Comparison of ENCODE assay signal across 1 cellular context in the genomic region with DNA sequence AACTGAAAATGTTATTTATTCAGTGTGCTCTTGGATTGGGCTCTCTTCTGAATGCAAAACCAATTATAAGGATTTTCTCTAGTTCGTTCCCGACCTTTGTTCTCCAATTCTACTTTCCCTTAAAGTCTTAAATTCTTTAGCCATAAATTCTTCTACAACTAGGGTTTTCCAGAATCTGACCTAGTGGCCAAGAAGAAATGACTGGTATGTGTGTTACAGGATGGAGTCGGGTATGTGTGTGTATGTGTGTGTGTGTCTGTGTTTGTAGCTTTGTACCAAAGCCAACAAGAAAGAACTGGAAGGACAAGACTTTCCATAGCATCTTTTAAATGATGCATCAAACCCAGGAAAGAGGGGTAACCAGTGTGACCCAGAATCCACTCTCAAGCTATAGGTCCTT.
TF ChIP-seq lines count a peak whose summit lies in the region.

No MANE protein-coding gene starts in this region.

TF ChIP-seq in HepG2, 621 proteins besides CTCF, POLR2A, EP300 and RAD21:
- TF ChIP-seq, protein P1, sequence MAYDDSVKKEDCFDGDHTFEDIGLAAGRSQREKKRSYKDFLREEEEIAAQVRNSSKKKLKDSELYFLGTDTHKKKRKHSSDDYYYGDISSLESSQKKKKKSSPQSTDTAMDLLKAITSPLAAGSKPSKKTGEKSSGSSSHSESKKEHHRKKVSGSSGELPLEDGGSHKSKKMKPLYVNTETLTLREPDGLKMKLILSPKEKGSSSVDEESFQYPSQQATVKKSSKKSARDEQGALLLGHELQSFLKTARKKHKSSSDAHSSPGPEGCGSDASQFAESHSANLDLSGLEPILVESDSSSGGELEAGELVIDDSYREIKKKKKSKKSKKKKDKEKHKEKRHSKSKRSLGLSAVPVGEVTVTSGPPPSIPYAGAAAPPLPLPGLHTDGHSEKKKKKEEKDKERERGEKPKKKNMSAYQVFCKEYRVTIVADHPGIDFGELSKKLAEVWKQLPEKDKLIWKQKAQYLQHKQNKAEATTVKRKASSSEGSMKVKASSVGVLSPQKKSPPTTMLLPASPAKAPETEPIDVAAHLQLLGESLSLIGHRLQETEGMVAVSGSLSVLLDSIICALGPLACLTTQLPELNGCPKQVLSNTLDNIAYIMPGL (CRISPR knock-in tag; IDR thresholded peaks at IDR 0.05; ENCODE audit: borderline replicate concordance in 1 of 2, low read depth in 1 of 2): no peak
- TF ChIP-seq NFE2L1 (CRISPR knock-in tag; IDR thresholded peaks at IDR 0.05; ENCODE audit: borderline replicate concordance) (no peak), EHMT2 (IDR thresholded peaks at IDR 0.05; ENCODE audit: borderline replicate concordance, low read depth, low read length) (no peak), ELF4 (CRISPR knock-in tag; IDR thresholded peaks at IDR 0.05; ENCODE audit: borderline replicate concordance) (no peak)
TF ChIP-seq in HepG2: peak in this region for 0.
